Comparison of ENCODE assay signal across 11 cellular contexts in genomic region chr17:17833664-17834357, GRCh38. TPM values are rescaled to one million over a fixed set of nuclear protein-coding genes. Genes with fewer than 3 reads are reported as not detected.
DNase-seq lines count a peak whose midpoint lies in the region; ATAC-seq and TF ChIP-seq lines count a peak whose summit lies in the region.
"Had no signal": no experiment of that assay in that cellular context is flagged by ENCODE, and none has a peak within 500 bp of the region (broad histone marks: within the 10 kb centered on the region; RNA-seq: fewer than 3 reads in every experiment).

No MANE protein-coding gene starts in this region.

- H3K36me3 Mint-ChIP-seq in GM23338 (ENCODE audit: low read depth) = peaks cover 42% of the 10 kb centered on the region
- peaks cover 12% of the 10 kb centered on the region for H3K36me3 Mint-ChIP-seq in activated B cell treated with CpG ODN at 0.5 μM for 24 hours (ENCODE audit: low read depth)

- POLR2A ChIA-PET in activated B cell treated with CpG ODN at 0.5 μM for 24 hours (lab: Charles Lee) = interaction anchor here (1.0 to 4.7 kb wide), 10 partner anchors 9 to 161 kb away, joined by 3 to 48 read pairs (median 4); no protein-coding TSS in a partner anchor

- TF ChIP-seq CTCF in 22Rv1 (IDR thresholded peaks at IDR 0.05) (no peak), GM23338 (conservative IDR thresholded peaks at IDR 0.05; ENCODE audit: low read depth in 2 of 2) (no peak), activated B cell treated with CpG ODN at 0.5 μM for 24 hours (IDR thresholded peaks at IDR 0.05) (no peak)

- H3K4me3 Mint-ChIP-seq in GM23338 (peak overlapping the region; percentile 4; the same call in 1 of the 3 replicates), activated B cell treated with CpG ODN at 0.5 μM for 24 hours (peak overlapping the region; percentile 86)

- peak overlapping the region; percentile 30; the same call in 1 of the 2 replicates for H3K27ac Mint-ChIP-seq in GM23338
- H3K27ac Mint-ChIP-seq in activated B cell treated with CpG ODN at 0.5 μM for 24 hours = peak overlapping the region; percentile 83

- H4K20me1 ChIP-seq in GM23338 (replicated peaks; ENCODE audit: insufficient read depth) = peaks cover 51% of the 10 kb centered on the region

- no peaks in the 10 kb centered on the region for H3K9me2 ChIP-seq in GM23338 (ENCODE audit: insufficient read depth)

- peaks cover 11% of the 10 kb centered on the region for H3F3A ChIP-seq in GM23338 (replicated peaks; ENCODE audit: low read depth)

- H3K4me1 ChIP-seq in GM23338 (ENCODE audit: insufficient read depth) = peaks cover 34% of the 10 kb centered on the region

- H3K9me3 Mint-ChIP-seq in GM23338 (no peaks in the 10 kb centered on the region), activated B cell treated with CpG ODN at 0.5 μM for 24 hours (no peaks in the 10 kb centered on the region)

- ATAC-seq in GM23338 (no peak), activated B cell treated with CpG ODN at 0.5 μM for 24 hours (ENCODE audit: low read depth) (no peak)

- H3K4me1 Mint-ChIP-seq in GM23338 (peaks cover 57% of the 10 kb centered on the region), activated B cell treated with CpG ODN at 0.5 μM for 24 hours (peaks cover 56% of the 10 kb centered on the region)

- peaks cover 69% of the 10 kb centered on the region for H3K79me2 ChIP-seq in GM23338 (replicated peaks; ENCODE audit: insufficient read depth)

- H3K27ac ChIP-seq in 22Rv1 = peak overlapping the region; percentile 12; the same call in 1 of the 2 replicates
- H3K27ac ChIP-seq in GM23338 (ENCODE audit: low read depth) = no peak overlapping the region

- H3K27me3 Mint-ChIP-seq in GM23338 (ENCODE audit: insufficient read depth, low read depth, poor library complexity) = peaks cover 27% of the 10 kb centered on the region
- H3K27me3 Mint-ChIP-seq in activated B cell treated with CpG ODN at 0.5 μM for 24 hours = no peaks in the 10 kb centered on the region

- H3K36me3 ChIP-seq in GM23338 (ENCODE audit: insufficient read depth) = no peaks in the 10 kb centered on the region
- H3K36me3 ChIP-seq in H7 (replicated peaks; ENCODE audit: control insufficient read depth, insufficient read depth, low read length) = peaks cover 4% of the 10 kb centered on the region

- intact Hi-C loops in activated B cell treated with CpG ODN at 0.5 μM for 24 hours (cut with micrococcal nuclease) = loop anchor here (1.0 kb wide), 3 partner anchors 11 to 82 kb away; no protein-coding TSS in a partner anchor

- peak overlapping the region; percentile 93; the same call in 1 of the 2 replicates for H3K4me2 ChIP-seq in GM23338

- H3K27me3 ChIP-seq in GM23338 (ENCODE audit: insufficient read depth) = no peaks in the 10 kb centered on the region
- H3K27me3 ChIP-seq in H7 (ENCODE audit: control insufficient read depth, insufficient read depth, low read length) = no peaks in the 10 kb centered on the region

- H2AFZ ChIP-seq in GM23338 = no peak overlapping the region

- H3K4me3 ChIP-seq in GM23338 = no peak overlapping the region
- H3K4me3 ChIP-seq in H7 (ENCODE audit: insufficient read depth, low read depth, low read length) = no peak overlapping the region

- CTCF ChIA-PET in activated B cell treated with CpG ODN at 0.5 μM for 24 hours (lab: Charles Lee) = interaction anchor here (2.7 kb wide), 1 partner anchor 21 kb away, joined by 11 read pairs; no protein-coding TSS in a partner anchor

- DNase-seq in GM23338 (ENCODE audit: low spot score) = no peak
- no peak for DNase-seq in activated B cell treated with CpG ODN at 0.5 μM for 24 hours
- peak; percentile 54 for DNase-seq in left kidney (ENCODE audit: low read depth, low spot score)
- DNase-seq in DMS53 (lab: John Stamatoyannopoulos, UW) = no peak
- DNase-seq in H7 = no peak
- DNase-seq in activated CD4-positive, CD25-positive, alpha-beta regulatory T cell (lab: John Stamatoyannopoulos, UW) = no peak
- no peak for DNase-seq in amygdala (lab: John Stamatoyannopoulos, UW)
- DNase-seq: activated CD4-positive, alpha-beta T cell treated with anti-CD3 and anti-CD28 coated beads for 1 hour; NCI-H2107; RPMI8226 had no signal

TF ChIP-seq in GM23338, 12 proteins besides CTCF, POLR2A, EP300 and RAD21:
- TF ChIP-seq STAT1 (IDR thresholded peaks at IDR 0.05; ENCODE audit: unreplicated experiment) (no peak), NANOG (IDR thresholded peaks at IDR 0.05; ENCODE audit: borderline replicate concordance) (no peak), ZNF462 (CRISPR knock-in tag; IDR thresholded peaks at IDR 0.05) (no peak), POLR2AphosphoS5 (IDR thresholded peaks at IDR 0.05; ENCODE audit: low read depth) (no peak), ETS1 (IDR thresholded peaks at IDR 0.05) (no peak), CREB1 (CRISPR knock-in tag; IDR thresholded peaks at IDR 0.05; ENCODE audit: low read depth) (no peak)

RNA-seq across cellular contexts. Expression of gene SREBF1, which starts 3.0 kb away (rescaled TPM):
- 77.7 and 85.3 TPM in 2 replicates for total RNA-seq in GM23338 (2014; rRNA removed; shearing (Covaris generic))
- 39.6 and 43.7 TPM in 2 replicates for polyA plus RNA-seq in GM23338 (2016; fragmentation: Nextera tagmentation; extraction: Ambion mirVana)
- total RNA-seq in activated B cell treated with CpG ODN at 0.5 μM for 24 hours = 16.7 and 19.7 TPM in 2 replicates
- total RNA-seq in H7 (2014; rRNA removed; shearing (Covaris generic)) = 34.2 and 43.6 TPM in 2 replicates
